ENCODE assay signal across 30 cellular contexts in genomic region chr3:31670722-31671121, GRCh38.
"Had no signal": no experiment of that assay in that cellular context is flagged by ENCODE, and none has a peak within 500 bp of the region (broad histone marks: within the 10 kb centered on the region; RNA-seq: fewer than 3 reads in every experiment).

No MANE protein-coding gene starts in this region.

- ATAC-seq: activated CD4-positive, alpha-beta T cell treated with anti-CD3 and anti-CD28 coated beads for 36 hours; activated CD4-positive, CD25-positive, alpha-beta regulatory T cell treated with anti-CD3 and anti-CD28 coated beads, Interleukin-2, amount 50 U/mL, for 24 hours; activated naive CD4-positive, alpha-beta T cell treated with anti-CD3 and anti-CD28 coated beads, Interleukin-2, amount 50 U/mL, for 72 hours; activated T-cell treated with anti-CD3 and anti-CD28 coated beads, Interleukin-2, amount 50 U/mL, for 4 hours; body of pancreas; Panc1; WTC11 had no signal

- H3K4me3 ChIP-seq: adrenal gland, body of pancreas, SJSA1 had no signal

- DNase-seq: activated CD4-positive, alpha-beta memory T cell treated with anti-CD3 and anti-CD28 coated beads for 36 hours; activated CD4-positive, alpha-beta T cell treated with anti-CD3 and anti-CD28 coated beads for 36 hours; activated CD4-positive, alpha-beta T cell treated with anti-CD3 and anti-CD28 coated beads, Interleukin-2, amount 50 U/mL, for 1 hour; activated CD8-positive, alpha-beta memory T cell treated with anti-CD3 and anti-CD28 coated beads, Interleukin-2, amount 50 U/mL, for 4 hours; activated gamma-delta T cell treated with Interleukin-2 at 50 U/mL for 16 hours; activated naive CD4-positive, alpha-beta T cell treated with anti-CD3 and anti-CD28 coated beads for 36 hours; activated T-cell treated with anti-CD3 and anti-CD28 coated beads for 4 hours; activated T-cell treated with anti-CD3 and anti-CD28 coated beads, Interleukin-2, amount 50 U/mL, for 4 hours; adrenal gland; body of pancreas; caudate nucleus; KG1; NCI-H1092 treated with DMSO at 0.1 percent for 48 hours; NCI-H1417; NCI-H146; NCI-H187; NCI-H2081; NCI-H2171 treated with DMSO at 0.1 percent for 48 hours; NCI-H2227 treated with DMSO at 0.1 percent for 48 hours; NCI-H446; NCI-H510A treated with DMSO at 0.1 percent for 48 hours; NCI-H526 treated with DMSO at 0.1 percent for 48 hours; NCI-H82; SHP77 treated with DMSO at 0.1 percent for 48 hours; SK-N-SH had no signal

- H3K27me3 ChIP-seq: adrenal gland, body of pancreas, SJSA1 had no signal

- H3K36me3 ChIP-seq: adrenal gland, SJSA1 had no signal

- H3K4me1 ChIP-seq: body of pancreas, SJSA1 had no signal

- H3K9ac ChIP-seq: SK-N-SH had no signal

- H3K9me3 ChIP-seq: adrenal gland, body of pancreas, SJSA1, SK-N-SH had no signal

- H3K27ac ChIP-seq: adrenal gland, body of pancreas, SJSA1 had no signal
